Comparison of ENCODE assay signal across 1 cellular context in the genomic region with DNA sequence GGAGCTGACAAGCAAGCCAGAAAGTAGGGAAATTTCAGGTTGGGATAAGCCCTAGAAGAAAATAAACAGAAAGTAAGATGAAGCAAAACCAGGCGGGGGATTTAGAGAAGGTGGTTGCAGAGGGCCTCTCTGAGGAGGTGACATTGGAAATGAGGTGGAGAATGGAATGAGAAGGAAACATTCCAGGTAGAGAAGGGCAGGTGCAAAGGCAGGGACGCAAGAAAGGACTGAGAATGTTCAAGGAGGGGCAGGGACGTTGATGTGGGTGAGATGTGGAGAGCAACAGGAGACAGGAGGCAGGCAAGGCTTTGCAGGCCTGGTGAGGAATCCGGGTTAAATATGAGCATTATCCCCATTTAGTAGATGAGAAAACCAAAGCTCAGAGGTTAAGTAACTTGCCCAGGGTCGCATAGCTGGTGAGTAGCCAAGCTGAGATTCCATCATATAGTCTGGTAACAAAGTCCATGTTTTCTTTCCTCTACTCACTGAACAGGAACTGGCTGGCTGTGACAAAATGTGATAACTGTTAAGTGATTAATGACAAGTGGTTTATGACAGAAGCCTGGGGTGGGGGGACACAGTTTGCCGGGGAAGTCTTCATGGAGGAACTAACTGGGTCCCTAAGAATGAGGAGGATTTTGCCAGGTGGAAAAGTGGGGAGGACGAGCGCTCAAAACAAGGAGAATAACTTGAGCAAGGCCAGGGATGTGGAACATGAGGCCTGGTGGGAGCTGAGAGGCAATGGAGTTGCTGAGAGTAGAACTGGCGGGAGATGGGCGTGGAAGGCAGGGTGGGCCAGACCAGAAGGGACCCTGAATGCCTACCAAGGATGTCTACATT.
TF ChIP-seq lines count a peak whose summit lies in the region.

No MANE protein-coding gene starts in this region.

TF ChIP-seq in HepG2, 621 proteins besides CTCF, POLR2A, EP300 and RAD21 (continued from another document and continues in another):
- TF ChIP-seq, protein P1, sequence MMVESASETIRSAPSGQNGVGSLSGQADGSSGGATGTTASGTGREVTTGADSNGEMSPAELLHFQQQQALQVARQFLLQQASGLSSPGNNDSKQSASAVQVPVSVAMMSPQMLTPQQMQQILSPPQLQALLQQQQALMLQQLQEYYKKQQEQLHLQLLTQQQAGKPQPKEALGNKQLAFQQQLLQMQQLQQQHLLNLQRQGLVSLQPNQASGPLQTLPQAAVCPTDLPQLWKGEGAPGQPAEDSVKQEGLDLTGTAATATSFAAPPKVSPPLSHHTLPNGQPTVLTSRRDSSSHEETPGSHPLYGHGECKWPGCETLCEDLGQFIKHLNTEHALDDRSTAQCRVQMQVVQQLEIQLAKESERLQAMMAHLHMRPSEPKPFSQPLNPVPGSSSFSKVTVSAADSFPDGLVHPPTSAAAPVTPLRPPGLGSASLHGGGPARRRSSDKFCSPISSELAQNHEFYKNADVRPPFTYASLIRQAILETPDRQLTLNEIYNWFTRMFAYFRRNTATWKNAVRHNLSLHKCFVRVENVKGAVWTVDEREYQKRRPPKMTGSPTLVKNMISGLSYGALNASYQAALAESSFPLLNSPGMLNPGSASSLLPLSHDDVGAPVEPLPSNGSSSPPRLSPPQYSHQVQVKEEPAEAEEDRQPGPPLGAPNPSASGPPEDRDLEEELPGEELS (CRISPR knock-in tag; IDR thresholded peaks at IDR 0.05): no peak; the same call in 1 of the 2 replicates
- peak; percentile 82; the same call in 1 of the 2 replicates for TF ChIP-seq ZNF331 (CRISPR knock-in tag; IDR thresholded peaks at IDR 0.05)
- no peak for TF ChIP-seq REXO4 (CRISPR knock-in tag; IDR thresholded peaks at IDR 0.05; ENCODE audit: borderline replicate concordance)
- TF ChIP-seq SSRP1 (CRISPR knock-in tag; IDR thresholded peaks at IDR 0.05): no peak
- 0 out of 2 replicates have a peak, but pooled peaks have one; percentile 65 for TF ChIP-seq CBFB (CRISPR knock-in tag; IDR thresholded peaks at IDR 0.05)
- TF ChIP-seq, protein P2, sequence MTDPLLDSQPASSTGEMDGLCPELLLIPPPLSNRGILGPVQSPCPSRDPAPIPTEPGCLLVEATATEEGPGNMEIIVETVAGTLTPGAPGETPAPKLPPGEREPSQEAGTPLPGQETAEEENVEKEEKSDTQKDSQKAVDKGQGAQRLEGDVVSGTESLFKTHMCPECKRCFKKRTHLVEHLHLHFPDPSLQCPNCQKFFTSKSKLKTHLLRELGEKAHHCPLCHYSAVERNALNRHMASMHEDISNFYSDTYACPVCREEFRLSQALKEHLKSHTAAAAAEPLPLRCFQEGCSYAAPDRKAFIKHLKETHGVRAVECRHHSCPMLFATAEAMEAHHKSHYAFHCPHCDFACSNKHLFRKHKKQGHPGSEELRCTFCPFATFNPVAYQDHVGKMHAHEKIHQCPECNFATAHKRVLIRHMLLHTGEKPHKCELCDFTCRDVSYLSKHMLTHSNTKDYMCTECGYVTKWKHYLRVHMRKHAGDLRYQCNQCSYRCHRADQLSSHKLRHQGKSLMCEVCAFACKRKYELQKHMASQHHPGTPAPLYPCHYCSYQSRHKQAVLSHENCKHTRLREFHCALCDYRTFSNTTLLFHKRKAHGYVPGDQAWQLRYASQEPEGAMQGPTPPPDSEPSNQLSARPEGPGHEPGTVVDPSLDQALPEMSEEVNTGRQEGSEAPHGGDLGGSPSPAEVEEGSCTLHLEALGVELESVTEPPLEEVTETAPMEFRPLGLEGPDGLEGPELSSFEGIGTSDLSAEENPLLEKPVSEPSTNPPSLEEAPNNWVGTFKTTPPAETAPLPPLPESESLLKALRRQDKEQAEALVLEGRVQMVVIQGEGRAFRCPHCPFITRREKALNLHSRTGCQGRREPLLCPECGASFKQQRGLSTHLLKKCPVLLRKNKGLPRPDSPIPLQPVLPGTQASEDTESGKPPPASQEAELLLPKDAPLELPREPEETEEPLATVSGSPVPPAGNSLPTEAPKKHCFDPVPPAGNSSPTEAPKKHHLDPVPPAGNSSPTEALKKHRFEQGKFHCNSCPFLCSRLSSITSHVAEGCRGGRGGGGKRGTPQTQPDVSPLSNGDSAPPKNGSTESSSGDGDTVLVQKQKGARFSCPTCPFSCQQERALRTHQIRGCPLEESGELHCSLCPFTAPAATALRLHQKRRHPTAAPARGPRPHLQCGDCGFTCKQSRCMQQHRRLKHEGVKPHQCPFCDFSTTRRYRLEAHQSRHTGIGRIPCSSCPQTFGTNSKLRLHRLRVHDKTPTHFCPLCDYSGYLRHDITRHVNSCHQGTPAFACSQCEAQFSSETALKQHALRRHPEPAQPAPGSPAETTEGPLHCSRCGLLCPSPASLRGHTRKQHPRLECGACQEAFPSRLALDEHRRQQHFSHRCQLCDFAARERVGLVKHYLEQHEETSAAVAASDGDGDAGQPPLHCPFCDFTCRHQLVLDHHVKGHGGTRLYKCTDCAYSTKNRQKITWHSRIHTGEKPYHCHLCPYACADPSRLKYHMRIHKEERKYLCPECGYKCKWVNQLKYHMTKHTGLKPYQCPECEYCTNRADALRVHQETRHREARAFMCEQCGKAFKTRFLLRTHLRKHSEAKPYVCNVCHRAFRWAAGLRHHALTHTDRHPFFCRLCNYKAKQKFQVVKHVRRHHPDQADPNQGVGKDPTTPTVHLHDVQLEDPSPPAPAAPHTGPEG (CRISPR knock-in tag; IDR thresholded peaks at IDR 0.05): no peak
- TF ChIP-seq, protein P3, sequence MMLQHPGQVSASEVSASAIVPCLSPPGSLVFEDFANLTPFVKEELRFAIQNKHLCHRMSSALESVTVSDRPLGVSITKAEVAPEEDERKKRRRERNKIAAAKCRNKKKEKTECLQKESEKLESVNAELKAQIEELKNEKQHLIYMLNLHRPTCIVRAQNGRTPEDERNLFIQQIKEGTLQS (CRISPR knock-in tag; IDR thresholded peaks at IDR 0.05): peak; percentile 82
- TF ChIP-seq NAIF1 (CRISPR knock-in tag; IDR thresholded peaks at IDR 0.05; ENCODE audit: borderline replicate concordance): no peak
- peak; percentile 93 for TF ChIP-seq CEBPG (CRISPR knock-in tag; IDR thresholded peaks at IDR 0.05)
- no peak for TF ChIP-seq ZBTB38 (CRISPR knock-in tag; IDR thresholded peaks at IDR 0.05)
- peak; percentile 95 for TF ChIP-seq MED1 (CRISPR knock-in tag; IDR thresholded peaks at IDR 0.05)
- no peak for TF ChIP-seq HNRNPK (IDR thresholded peaks at IDR 0.05; ENCODE audit: low read depth, low read length, poor library complexity, severe bottlenecking)
- 0 out of 2 replicates have a peak, but pooled peaks have one; percentile 39 for TF ChIP-seq ZFP36L1 (CRISPR knock-in tag; IDR thresholded peaks at IDR 0.05)
- TF ChIP-seq, protein P4, sequence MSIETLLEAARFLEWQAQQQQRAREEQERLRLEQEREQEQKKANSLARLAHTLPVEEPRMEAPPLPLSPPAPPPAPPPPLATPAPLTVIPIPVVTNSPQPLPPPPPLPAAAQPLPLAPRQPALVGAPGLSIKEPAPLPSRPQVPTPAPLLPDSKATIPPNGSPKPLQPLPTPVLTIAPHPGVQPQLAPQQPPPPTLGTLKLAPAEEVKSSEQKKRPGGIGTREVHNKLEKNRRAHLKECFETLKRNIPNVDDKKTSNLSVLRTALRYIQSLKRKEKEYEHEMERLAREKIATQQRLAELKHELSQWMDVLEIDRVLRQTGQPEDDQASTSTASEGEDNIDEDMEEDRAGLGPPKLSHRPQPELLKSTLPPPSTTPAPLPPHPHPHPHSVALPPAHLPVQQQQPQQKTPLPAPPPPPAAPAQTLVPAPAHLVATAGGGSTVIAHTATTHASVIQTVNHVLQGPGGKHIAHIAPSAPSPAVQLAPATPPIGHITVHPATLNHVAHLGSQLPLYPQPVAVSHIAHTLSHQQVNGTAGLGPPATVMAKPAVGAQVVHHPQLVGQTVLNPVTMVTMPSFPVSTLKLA (IDR thresholded peaks at IDR 0.05): no peak
- no peak for TF ChIP-seq TCF7L2 (IDR thresholded peaks at IDR 0.05; ENCODE audit: low read depth, low read length)
- no peak for TF ChIP-seq ZNF589 (CRISPR knock-in tag; conservative IDR thresholded peaks at IDR 0.05)
- TF ChIP-seq PITX1 (CRISPR knock-in tag; IDR thresholded peaks at IDR 0.05): peak; percentile 90
- TF ChIP-seq ZNF891 (CRISPR knock-in tag; IDR thresholded peaks at IDR 0.05): no peak
- TF ChIP-seq, protein P5, sequence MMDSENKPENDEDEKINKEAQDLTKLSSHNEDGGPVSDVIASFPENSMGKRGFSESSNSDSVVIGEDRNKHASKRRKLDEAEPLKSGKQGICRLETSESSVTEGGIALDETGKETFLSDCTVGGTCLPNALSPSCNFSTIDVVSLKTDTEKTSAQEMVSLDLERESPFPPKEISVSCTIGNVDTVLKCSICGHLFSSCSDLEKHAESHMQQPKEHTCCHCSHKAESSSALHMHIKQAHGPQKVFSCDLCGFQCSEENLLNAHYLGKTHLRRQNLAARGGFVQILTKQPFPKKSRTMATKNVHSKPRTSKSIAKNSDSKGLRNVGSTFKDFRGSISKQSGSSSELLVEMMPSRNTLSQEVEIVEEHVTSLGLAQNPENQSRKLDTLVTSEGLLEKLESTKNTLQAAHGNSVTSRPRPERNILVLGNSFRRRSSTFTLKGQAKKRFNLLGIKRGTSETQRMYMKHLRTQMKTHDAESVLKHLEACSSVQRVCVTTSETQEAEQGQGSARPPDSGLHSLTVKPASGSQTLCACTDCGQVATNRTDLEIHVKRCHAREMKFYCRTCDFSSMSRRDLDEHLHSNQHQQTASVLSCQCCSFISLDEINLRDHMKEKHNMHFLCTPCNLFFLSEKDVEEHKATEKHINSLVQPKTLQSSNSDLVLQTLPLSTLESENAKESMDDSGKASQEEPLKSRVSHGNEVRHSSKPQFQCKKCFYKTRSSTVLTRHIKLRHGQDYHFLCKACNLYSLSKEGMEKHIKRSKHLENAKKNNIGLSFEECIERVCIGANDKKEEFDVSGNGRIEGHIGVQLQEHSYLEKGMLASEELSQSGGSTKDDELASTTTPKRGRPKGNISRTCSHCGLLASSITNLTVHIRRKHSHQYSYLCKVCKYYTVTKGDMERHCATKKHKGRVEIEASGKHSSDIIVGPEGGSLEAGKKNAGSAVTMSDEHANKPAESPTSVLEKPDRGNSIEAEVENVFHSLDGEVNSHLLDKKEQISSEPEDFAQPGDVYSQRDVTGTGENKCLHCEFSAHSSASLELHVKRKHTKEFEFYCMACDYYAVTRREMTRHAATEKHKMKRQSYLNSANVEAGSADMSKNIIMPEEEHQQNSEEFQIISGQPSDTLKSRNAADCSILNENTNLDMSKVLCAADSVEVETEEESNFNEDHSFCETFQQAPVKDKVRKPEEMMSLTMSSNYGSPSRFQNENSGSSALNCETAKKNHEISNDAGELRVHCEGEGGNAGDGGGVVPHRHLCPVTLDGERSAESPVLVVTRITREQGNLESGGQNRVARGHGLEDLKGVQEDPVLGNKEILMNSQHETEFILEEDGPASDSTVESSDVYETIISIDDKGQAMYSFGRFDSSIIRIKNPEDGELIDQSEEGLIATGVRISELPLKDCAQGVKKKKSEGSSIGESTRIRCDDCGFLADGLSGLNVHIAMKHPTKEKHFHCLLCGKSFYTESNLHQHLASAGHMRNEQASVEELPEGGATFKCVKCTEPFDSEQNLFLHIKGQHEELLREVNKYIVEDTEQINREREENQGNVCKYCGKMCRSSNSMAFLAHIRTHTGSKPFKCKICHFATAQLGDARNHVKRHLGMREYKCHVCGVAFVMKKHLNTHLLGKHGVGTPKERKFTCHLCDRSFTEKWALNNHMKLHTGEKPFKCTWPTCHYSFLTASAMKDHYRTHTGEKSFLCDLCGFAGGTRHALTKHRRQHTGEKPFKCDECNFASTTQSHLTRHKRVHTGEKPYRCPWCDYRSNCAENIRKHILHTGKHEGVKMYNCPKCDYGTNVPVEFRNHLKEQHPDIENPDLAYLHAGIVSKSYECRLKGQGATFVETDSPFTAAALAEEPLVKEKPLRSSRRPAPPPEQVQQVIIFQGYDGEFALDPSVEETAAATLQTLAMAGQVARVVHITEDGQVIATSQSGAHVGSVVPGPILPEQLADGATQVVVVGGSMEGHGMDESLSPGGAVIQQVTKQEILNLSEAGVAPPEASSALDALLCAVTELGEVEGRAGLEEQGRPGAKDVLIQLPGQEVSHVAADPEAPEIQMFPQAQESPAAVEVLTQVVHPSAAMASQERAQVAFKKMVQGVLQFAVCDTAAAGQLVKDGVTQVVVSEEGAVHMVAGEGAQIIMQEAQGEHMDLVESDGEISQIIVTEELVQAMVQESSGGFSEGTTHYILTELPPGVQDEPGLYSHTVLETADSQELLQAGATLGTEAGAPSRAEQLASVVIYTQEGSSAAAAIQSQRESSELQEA (CRISPR knock-in tag; IDR thresholded peaks at IDR 0.05; ENCODE audit: not compliant biosample characterization): no peak
- TF ChIP-seq ZNF605 (CRISPR knock-in tag; IDR thresholded peaks at IDR 0.05): peak; percentile 63; the same call in 1 of the 2 replicates
- TF ChIP-seq NRL (CRISPR knock-in tag; IDR thresholded peaks at IDR 0.05; ENCODE audit: borderline replicate concordance): no peak; the same call in 1 of the 2 replicates
- 0 out of 2 replicates have a peak, but pooled peaks have one; percentile 69 for TF ChIP-seq ZNF569 (CRISPR knock-in tag; IDR thresholded peaks at IDR 0.05; ENCODE audit: borderline replicate concordance)
- TF ChIP-seq KLF11 (CRISPR knock-in tag; IDR thresholded peaks at IDR 0.05): peak; percentile 63
- TF ChIP-seq, protein P6, sequence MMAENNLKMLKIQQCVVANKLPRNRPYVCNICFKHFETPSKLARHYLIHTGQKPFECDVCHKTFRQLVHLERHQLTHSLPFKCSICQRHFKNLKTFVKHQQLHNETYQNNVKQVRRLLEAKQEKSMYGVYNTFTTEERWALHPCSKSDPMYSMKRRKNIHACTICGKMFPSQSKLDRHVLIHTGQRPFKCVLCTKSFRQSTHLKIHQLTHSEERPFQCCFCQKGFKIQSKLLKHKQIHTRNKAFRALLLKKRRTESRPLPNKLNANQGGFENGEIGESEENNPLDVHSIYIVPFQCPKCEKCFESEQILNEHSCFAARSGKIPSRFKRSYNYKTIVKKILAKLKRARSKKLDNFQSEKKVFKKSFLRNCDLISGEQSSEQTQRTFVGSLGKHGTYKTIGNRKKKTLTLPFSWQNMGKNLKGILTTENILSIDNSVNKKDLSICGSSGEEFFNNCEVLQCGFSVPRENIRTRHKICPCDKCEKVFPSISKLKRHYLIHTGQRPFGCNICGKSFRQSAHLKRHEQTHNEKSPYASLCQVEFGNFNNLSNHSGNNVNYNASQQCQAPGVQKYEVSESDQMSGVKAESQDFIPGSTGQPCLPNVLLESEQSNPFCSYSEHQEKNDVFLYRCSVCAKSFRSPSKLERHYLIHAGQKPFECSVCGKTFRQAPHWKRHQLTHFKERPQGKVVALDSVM (CRISPR knock-in tag; IDR thresholded peaks at IDR 0.05): no peak
- TF ChIP-seq, protein P7, sequence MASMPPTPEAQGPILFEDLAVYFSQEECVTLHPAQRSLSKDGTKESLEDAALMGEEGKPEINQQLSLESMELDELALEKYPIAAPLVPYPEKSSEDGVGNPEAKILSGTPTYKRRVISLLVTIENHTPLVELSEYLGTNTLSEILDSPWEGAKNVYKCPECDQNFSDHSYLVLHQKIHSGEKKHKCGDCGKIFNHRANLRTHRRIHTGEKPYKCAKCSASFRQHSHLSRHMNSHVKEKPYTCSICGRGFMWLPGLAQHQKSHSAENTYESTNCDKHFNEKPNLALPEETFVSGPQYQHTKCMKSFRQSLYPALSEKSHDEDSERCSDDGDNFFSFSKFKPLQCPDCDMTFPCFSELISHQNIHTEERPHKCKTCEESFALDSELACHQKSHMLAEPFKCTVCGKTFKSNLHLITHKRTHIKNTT (CRISPR knock-in tag; IDR thresholded peaks at IDR 0.05): no peak
- TF ChIP-seq CCAR2 (optimal IDR thresholded peaks at IDR 0.05; ENCODE audit: low read depth, low read length): no peak
- TF ChIP-seq FOSL2 (CRISPR knock-in tag; IDR thresholded peaks at IDR 0.05): peak; percentile 75
- no peak for TF ChIP-seq MTA3 (CRISPR knock-in tag; IDR thresholded peaks at IDR 0.05)
- TF ChIP-seq RELA (CRISPR knock-in tag; IDR thresholded peaks at IDR 0.05): no peak
